1 cellular context compared by ENCODE assay signal in genomic region chr14:75229923-75230792, GRCh38.
TF ChIP-seq lines count a peak whose summit lies in the region.

No MANE protein-coding gene starts in this region.

TF ChIP-seq in endothelial cell of umbilical vein, 7 proteins besides CTCF, POLR2A, EP300 and RAD21:
- TF ChIP-seq MAX (IDR thresholded peaks at IDR 0.05; ENCODE audit: insufficient read depth, insufficient read length) (no peak), GATA2 (IDR thresholded peaks at IDR 0.05; ENCODE audit: insufficient read depth, insufficient read length, low read depth, low read length) (no peak), FOS (IDR thresholded peaks at IDR 0.05; ENCODE audit: borderline replicate concordance, insufficient read depth, low read length) (no peak), EZH2 (IDR thresholded peaks at IDR 0.05; ENCODE audit: borderline replicate concordance, low read depth, low read length, severe bottlenecking) (no peak), POLR2AphosphoS5 (IDR thresholded peaks at IDR 0.05; ENCODE audit: insufficient read depth, low read depth, low read length) (no peak), MYC (IDR thresholded peaks at IDR 0.05; ENCODE audit: low read depth, low read length) (no peak), JUN (IDR thresholded peaks at IDR 0.05; ENCODE audit: borderline replicate concordance, insufficient read depth, insufficient read length, low read depth) (no peak)
